1 cellular context compared by ENCODE assay signal in the genomic region with DNA sequence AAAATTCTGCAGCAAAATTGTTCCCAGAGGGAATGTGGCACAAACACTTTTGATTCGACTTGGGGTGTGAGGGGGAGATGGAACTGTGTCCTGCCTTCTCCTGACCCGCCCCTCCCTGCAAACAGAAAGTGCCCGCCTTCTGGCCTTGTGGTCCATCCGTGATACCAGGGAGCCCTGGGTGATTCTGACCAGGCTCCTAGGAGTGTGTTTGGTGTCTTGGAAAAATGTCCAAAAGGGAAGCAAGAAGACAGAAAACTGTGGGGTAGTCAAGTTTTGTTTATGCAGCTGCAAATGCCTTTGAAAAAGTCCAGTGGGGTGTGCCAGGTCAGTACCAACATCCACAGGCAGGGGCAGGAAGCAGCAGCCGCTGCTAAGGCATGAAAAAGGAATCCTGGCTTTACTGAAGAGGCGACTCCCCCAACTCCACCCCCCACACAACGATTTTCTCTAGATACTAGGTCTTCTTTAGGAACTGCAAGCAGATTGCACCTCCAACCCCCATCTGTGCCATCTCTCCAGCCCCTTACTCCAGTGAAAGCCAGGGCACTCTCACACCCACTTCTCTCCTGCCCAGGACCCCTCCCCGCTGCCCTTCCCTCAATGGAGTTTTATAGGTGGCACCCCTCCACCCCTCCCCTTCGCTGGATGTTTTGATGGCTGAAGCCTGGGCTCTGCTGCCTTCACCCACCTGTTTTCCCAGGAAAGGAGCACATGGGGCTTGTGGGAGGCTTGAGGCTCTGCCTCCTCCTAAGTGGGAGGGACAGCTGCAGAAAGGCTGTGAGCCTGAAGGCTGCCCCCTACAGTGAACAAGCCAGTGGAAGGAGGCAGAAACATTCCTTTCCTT.
TF ChIP-seq lines count a peak whose summit lies in the region.

No MANE protein-coding gene starts in this region.

TF ChIP-seq in HCT116, 20 proteins besides CTCF, POLR2A, EP300 and RAD21 (continued from another document):
- TF ChIP-seq SIN3A (IDR thresholded peaks at IDR 0.05; ENCODE audit: low read depth), result no peak
